Comparison of ENCODE assay signal across 17 cellular contexts in the genomic region with DNA sequence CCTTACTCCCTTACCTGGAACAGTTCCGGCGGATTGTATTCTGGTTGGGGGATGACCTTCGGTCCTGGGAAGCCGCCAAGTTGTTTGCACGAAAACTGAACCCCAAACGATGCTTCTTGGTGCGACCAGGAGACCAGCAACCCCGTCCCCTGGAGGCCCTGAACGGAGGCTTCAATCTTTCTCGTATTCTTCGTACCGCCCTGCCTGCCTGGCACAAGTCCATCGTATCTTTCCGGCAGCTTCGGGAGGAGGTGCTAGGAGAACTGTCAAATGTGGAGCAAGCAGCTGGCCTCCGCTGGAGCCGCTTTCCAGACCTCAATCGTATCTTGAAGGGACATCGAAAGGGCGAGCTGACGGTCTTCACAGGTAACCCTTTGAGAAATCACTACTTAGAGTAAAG. TPM values are rescaled to one million over a fixed set of nuclear protein-coding genes. Genes with fewer than 3 reads are reported as not detected.
A peak's percentile ranks its signal among the peaks of the same experiment; 100 is the strongest.
DNase-seq lines count a peak whose midpoint lies in the region; ATAC-seq and TF ChIP-seq lines count a peak whose summit lies in the region.
"Had no signal": no experiment of that assay in that cellular context is flagged by ENCODE, and none has a peak within 500 bp of the region (broad histone marks: within the 10 kb centered on the region; RNA-seq: fewer than 3 reads in every experiment).

No MANE protein-coding gene starts in this region.

- H4K91ac ChIP-seq in mesenchymal stem cell (ENCODE audit: low read length): no peak overlapping the region

- H3K4me1 ChIP-seq in mesenchymal stem cell (ENCODE audit: control insufficient read depth, insufficient read depth, low read depth, low read length): peaks cover 24% of the 10 kb centered on the region

- 97% methylated on average over 21 of the region's 21 CpGs for WGBS in mesenchymal stem cell

- H3K36me3 ChIP-seq in mesenchymal stem cell (ENCODE audit: control insufficient read depth in 1 of 2, insufficient read depth in 2 of 2, low read depth in 1 of 2, low read length in 2 of 2): peaks cover 56 to 57% of the 10 kb centered on the region in 2 experiments

- H3K4ac ChIP-seq in mesenchymal stem cell (ENCODE audit: low read depth in 1 of 2, low read length in 2 of 2): no peak overlapping the region

- H2AK5ac ChIP-seq in mesenchymal stem cell (ENCODE audit: low read length, severe bottlenecking): no peak overlapping the region

- no peak for TF ChIP-seq CTCF in HFF-Myc (IDR thresholded peaks at IDR 0.05; ENCODE audit: low read depth, low read length, missing control alignments)

- H3K36me3 Mint-ChIP-seq in T-helper 1 cell treated with Interleukin-12 subunit alpha and Interleukin-12 subunit beta and Interleukin-4 antibody, amounts not matched to agents 30 μg/mL and 1 μg/mL, for 36 hours (ENCODE audit: low read depth): peaks cover 28% of the 10 kb centered on the region
- peaks cover 41% of the 10 kb centered on the region for H3K36me3 Mint-ChIP-seq in activated CD8-positive, alpha-beta T cell treated with anti-CD3 and anti-CD28 coated beads, Interleukin-2, amount 10 ng/mL, durations not matched to agents 7 days and 5 days (ENCODE audit: low read depth)
- H3K36me3 Mint-ChIP-seq in T-helper 2 cell treated with Interferon-gamma antibody and Interleukin-4, amounts not matched to agents 5 μg/mL and 100 μg/mL, for 36 hours (ENCODE audit: low read depth): peaks cover 37% of the 10 kb centered on the region
- H3K36me3 Mint-ChIP-seq in effector memory CD8-positive, alpha-beta T cell (ENCODE audit: insufficient read depth): peaks cover 23% of the 10 kb centered on the region

- H2AFZ ChIP-seq in mesenchymal stem cell (ENCODE audit: low read depth, low read length): no peak overlapping the region

- DNase-seq in T-helper 1 cell (no peak), HFF-Myc (ENCODE audit: extremely low read depth, low read depth) (no peak), mesenchymal stem cell (no peak)
- DNase-seq in activated CD8-positive, alpha-beta T cell treated with anti-CD3 and anti-CD28 coated beads, Interleukin-2, amount 10 ng/mL, durations not matched to agents 7 days and 5 days: no peak
- DNase-seq in T-helper 2 cell treated with Interferon-gamma antibody and Interleukin-4, amounts not matched to agents 5 μg/mL and 100 μg/mL, for 36 hours (ENCODE audit: low spot score): no peak
- no peak for DNase-seq in effector memory CD8-positive, alpha-beta T cell
- DNase-seq: 8988T; activated CD4-positive, alpha-beta T cell treated with anti-CD3 and anti-CD28 coated beads, Interleukin-2, amount 10 ng/mL, durations not matched to agents 7 days and 5 days; CD4-positive, alpha-beta T cell; foreskin melanocyte; left lung; NCI-H1436 treated with DMSO at 0.1 percent for 48 hours; stimulated activated naive B cell treated with anti-CD40 and anti-IgM and Interleukin-4, amounts not matched to agents 10 μg/mL and 1 μg/mL and 100 μg/mL, for 72 hours; T-helper 17 cell; upper lobe of left lung had no signal

- H3K14ac ChIP-seq in mesenchymal stem cell (ENCODE audit: low read length in 2 of 2): no peak overlapping the region

- H3K4me2 ChIP-seq in mesenchymal stem cell (ENCODE audit: low read length, poor library complexity, severe bottlenecking): no peak overlapping the region

- no peak overlapping the region for H2BK12ac ChIP-seq in mesenchymal stem cell (ENCODE audit: low read length in 2 of 2)

- H3K27ac Mint-ChIP-seq in T-helper 1 cell treated with Interleukin-12 subunit alpha and Interleukin-12 subunit beta and Interleukin-4 antibody, amounts not matched to agents 30 μg/mL and 1 μg/mL, for 36 hours: no peak overlapping the region
- H3K27ac Mint-ChIP-seq in activated CD8-positive, alpha-beta T cell treated with anti-CD3 and anti-CD28 coated beads, Interleukin-2, amount 10 ng/mL, durations not matched to agents 7 days and 5 days: no peak overlapping the region
- no peak overlapping the region for H3K27ac Mint-ChIP-seq in T-helper 2 cell treated with Interferon-gamma antibody and Interleukin-4, amounts not matched to agents 5 μg/mL and 100 μg/mL, for 36 hours
- H3K27ac Mint-ChIP-seq in effector memory CD8-positive, alpha-beta T cell: no peak overlapping the region
- H3K27ac Mint-ChIP-seq: activated CD4-positive, alpha-beta T cell treated with anti-CD3 and anti-CD28 coated beads, Interleukin-2, amount 10 ng/mL, durations not matched to agents 7 days and 5 days; CD4-positive, alpha-beta T cell; stimulated activated naive B cell treated with anti-CD40 and anti-IgM and Interleukin-4, amounts not matched to agents 10 μg/mL and 1 μg/mL and 100 μg/mL, for 72 hours had no signal

- H3K23ac ChIP-seq in mesenchymal stem cell (ENCODE audit: low read length in 2 of 2): no peak overlapping the region

- H3K4me1 Mint-ChIP-seq in T-helper 1 cell treated with Interleukin-12 subunit alpha and Interleukin-12 subunit beta and Interleukin-4 antibody, amounts not matched to agents 30 μg/mL and 1 μg/mL, for 36 hours (ENCODE audit: low read depth): peaks cover 18% of the 10 kb centered on the region
- H3K4me1 Mint-ChIP-seq in activated CD8-positive, alpha-beta T cell treated with anti-CD3 and anti-CD28 coated beads, Interleukin-2, amount 10 ng/mL, durations not matched to agents 7 days and 5 days (ENCODE audit: low read depth): peaks cover 44% of the 10 kb centered on the region
- peaks cover 20% of the 10 kb centered on the region for H3K4me1 Mint-ChIP-seq in T-helper 2 cell treated with Interferon-gamma antibody and Interleukin-4, amounts not matched to agents 5 μg/mL and 100 μg/mL, for 36 hours (ENCODE audit: low read depth)
- H3K4me1 Mint-ChIP-seq in effector memory CD8-positive, alpha-beta T cell (ENCODE audit: low read depth in 2 of 2): peaks cover 25 to 29% of the 10 kb centered on the region in 2 donors

- ATAC-seq in activated CD8-positive, alpha-beta T cell treated with anti-CD3 and anti-CD28 coated beads, Interleukin-2, amount 10 ng/mL, durations not matched to agents 7 days and 5 days: no peak
- ATAC-seq in GM19023 (IDR thresholded peaks at IDR 0.05; ENCODE audit: unreplicated experiment): no peak
- no peak for ATAC-seq in effector memory CD8-positive, alpha-beta T cell (replicated peaks)
- ATAC-seq: left lung; stimulated activated naive B cell treated with anti-CD40 and anti-IgM and Interleukin-4, amounts not matched to agents 10 μg/mL and 1 μg/mL and 100 μg/mL, for 72 hours; T-helper 17 cell had no signal

- no peak overlapping the region for H3K18ac ChIP-seq in mesenchymal stem cell (ENCODE audit: low read depth in 1 of 2, low read length in 2 of 2)

- H3K27me3 Mint-ChIP-seq in T-helper 1 cell treated with Interleukin-12 subunit alpha and Interleukin-12 subunit beta and Interleukin-4 antibody, amounts not matched to agents 30 μg/mL and 1 μg/mL, for 36 hours (ENCODE audit: low read depth): no peaks in the 10 kb centered on the region
- H3K27me3 Mint-ChIP-seq in activated CD8-positive, alpha-beta T cell treated with anti-CD3 and anti-CD28 coated beads, Interleukin-2, amount 10 ng/mL, durations not matched to agents 7 days and 5 days (ENCODE audit: low read depth): no peaks in the 10 kb centered on the region
- H3K27me3 Mint-ChIP-seq in T-helper 2 cell treated with Interferon-gamma antibody and Interleukin-4, amounts not matched to agents 5 μg/mL and 100 μg/mL, for 36 hours (ENCODE audit: low read depth): no peaks in the 10 kb centered on the region
- H3K27me3 Mint-ChIP-seq in effector memory CD8-positive, alpha-beta T cell: no peaks in the 10 kb centered on the region
- H3K27me3 Mint-ChIP-seq: activated CD4-positive, alpha-beta T cell treated with anti-CD3 and anti-CD28 coated beads, Interleukin-2, amount 10 ng/mL, durations not matched to agents 7 days and 5 days; CD4-positive, alpha-beta T cell; stimulated activated naive B cell treated with anti-CD40 and anti-IgM and Interleukin-4, amounts not matched to agents 10 μg/mL and 1 μg/mL and 100 μg/mL, for 72 hours; T-helper 17 cell had no signal

- H3K4me3 ChIP-seq in HFF-Myc (replicated peaks; ENCODE audit: low read depth, low read length) (peak overlapping the region; percentile 84), mesenchymal stem cell (ENCODE audit: insufficient read depth in 1 of 2, low read depth in 1 of 2, low read length in 2 of 2) (no peak overlapping the region)

- no peak overlapping the region for H2BK5ac ChIP-seq in mesenchymal stem cell (ENCODE audit: low read depth, low read length, poor library complexity, severe bottlenecking)

- no peak overlapping the region for H2BK15ac ChIP-seq in mesenchymal stem cell (ENCODE audit: low read depth, poor library complexity, severe bottlenecking)

- H3K9ac ChIP-seq in mesenchymal stem cell (ENCODE audit: low read length): peak overlapping the region; percentile 33

- peak overlapping the region; percentile 25 for H3K4me3 Mint-ChIP-seq in T-helper 1 cell treated with Interleukin-12 subunit alpha and Interleukin-12 subunit beta and Interleukin-4 antibody, amounts not matched to agents 30 μg/mL and 1 μg/mL, for 36 hours
- peak overlapping the region; percentile 88 for H3K4me3 Mint-ChIP-seq in activated CD8-positive, alpha-beta T cell treated with anti-CD3 and anti-CD28 coated beads, Interleukin-2, amount 10 ng/mL, durations not matched to agents 7 days and 5 days
- H3K4me3 Mint-ChIP-seq in T-helper 2 cell treated with Interferon-gamma antibody and Interleukin-4, amounts not matched to agents 5 μg/mL and 100 μg/mL, for 36 hours: no peak overlapping the region
- no peak overlapping the region for H3K4me3 Mint-ChIP-seq in effector memory CD8-positive, alpha-beta T cell
- H3K4me3 Mint-ChIP-seq: CD4-positive, alpha-beta T cell; T-helper 17 cell had no signal

- peaks cover 41% of the 10 kb centered on the region for H3K79me1 ChIP-seq in mesenchymal stem cell (replicated peaks; ENCODE audit: low read length, poor library complexity, severe bottlenecking)

- no peak overlapping the region for H2BK120ac ChIP-seq in mesenchymal stem cell (ENCODE audit: low read depth, low read length)

- H3K9me3 Mint-ChIP-seq in T-helper 1 cell treated with Interleukin-12 subunit alpha and Interleukin-12 subunit beta and Interleukin-4 antibody, amounts not matched to agents 30 μg/mL and 1 μg/mL, for 36 hours: no peaks in the 10 kb centered on the region
- H3K9me3 Mint-ChIP-seq in activated CD8-positive, alpha-beta T cell treated with anti-CD3 and anti-CD28 coated beads, Interleukin-2, amount 10 ng/mL, durations not matched to agents 7 days and 5 days (ENCODE audit: insufficient read depth): no peaks in the 10 kb centered on the region
- H3K9me3 Mint-ChIP-seq in T-helper 2 cell treated with Interferon-gamma antibody and Interleukin-4, amounts not matched to agents 5 μg/mL and 100 μg/mL, for 36 hours: no peaks in the 10 kb centered on the region
- H3K9me3 Mint-ChIP-seq in effector memory CD8-positive, alpha-beta T cell: no peaks in the 10 kb centered on the region
- H3K9me3 Mint-ChIP-seq: activated CD4-positive, alpha-beta T cell treated with anti-CD3 and anti-CD28 coated beads, Interleukin-2, amount 10 ng/mL, durations not matched to agents 7 days and 5 days; CD4-positive, alpha-beta T cell; stimulated activated naive B cell treated with anti-CD40 and anti-IgM and Interleukin-4, amounts not matched to agents 10 μg/mL and 1 μg/mL and 100 μg/mL, for 72 hours had no signal

- H3K27me3 ChIP-seq in mesenchymal stem cell (ENCODE audit: control insufficient read depth in 1 of 2, insufficient read depth in 1 of 2, low read length in 2 of 2): no peaks in the 10 kb centered on the region
- H3K27me3 ChIP-seq: left lung, upper lobe of left lung had no signal

- no peaks in the 10 kb centered on the region for H3K9me3 ChIP-seq in mesenchymal stem cell (ENCODE audit: control insufficient read depth, low read length)
- H3K9me3 ChIP-seq: left lung, upper lobe of left lung had no signal

- CTCF ChIA-PET in activated CD8-positive, alpha-beta T cell treated with anti-CD3 and anti-CD28 coated beads, Interleukin-2, amount 10 ng/mL, durations not matched to agents 7 days and 5 days (lab: Charles Lee): interaction anchor here (1.4 to 6.0 kb wide), 2 partner anchors 8 to 20 kb away, joined by 4 to 60 read pairs; partner anchors contain the start of gene LZTS2

- H4K8ac ChIP-seq in mesenchymal stem cell (ENCODE audit: low read length): no peak overlapping the region

- no peak overlapping the region for H3K27ac ChIP-seq in mesenchymal stem cell (ENCODE audit: low read length, poor library complexity, severe bottlenecking)
- H3K27ac ChIP-seq: left lung, upper lobe of left lung had no signal

- POLR2A ChIA-PET in activated CD8-positive, alpha-beta T cell treated with anti-CD3 and anti-CD28 coated beads, Interleukin-2, amount 10 ng/mL, durations not matched to agents 7 days and 5 days (lab: Charles Lee): no interaction called here

RNA-seq across cellular contexts. Expression of gene TWNK, which starts 1.7 kb away (rescaled TPM):
- 10 to 100 TPM; 11.8 to 13.3 TPM for total RNA-seq in activated CD8-positive, alpha-beta T cell treated with anti-CD3 and anti-CD28 coated beads, Interleukin-2, amount 10 ng/mL, durations not matched to agents 7 days and 5 days
- polyA plus RNA-seq in mesenchymal stem cell (2013, experiment 1 of 2): 2.6 TPM
- 2.5 TPM for polyA plus RNA-seq in mesenchymal stem cell (2013, experiment 2 of 2)

RNA-seq across cellular contexts. Expression of gene MRPL43, which starts 1.8 kb away (rescaled TPM):
- 10 to 100 TPM; 46.1 to 48.9 TPM for total RNA-seq in activated CD8-positive, alpha-beta T cell treated with anti-CD3 and anti-CD28 coated beads, Interleukin-2, amount 10 ng/mL, durations not matched to agents 7 days and 5 days
- polyA plus RNA-seq in mesenchymal stem cell (2013, experiment 1 of 2): 86.8 TPM
- polyA plus RNA-seq in mesenchymal stem cell (2013, experiment 2 of 2): 86.1 TPM

RNA-seq across cellular contexts. Expression of gene LZTS2, which starts 10.5 kb away (rescaled TPM):
- 10 to 100 TPM; 11.6 to 13.8 TPM for total RNA-seq in activated CD8-positive, alpha-beta T cell treated with anti-CD3 and anti-CD28 coated beads, Interleukin-2, amount 10 ng/mL, durations not matched to agents 7 days and 5 days
- 89.8 TPM for polyA plus RNA-seq in mesenchymal stem cell (2013, experiment 1 of 2)
- 87.3 TPM for polyA plus RNA-seq in mesenchymal stem cell (2013, experiment 2 of 2)

RNA-seq across cellular contexts. Expression of gene SEMA4G, which starts 19.8 kb away (rescaled TPM):
- under 1 TPM; 0.16 to 0.40 TPM for total RNA-seq in activated CD8-positive, alpha-beta T cell treated with anti-CD3 and anti-CD28 coated beads, Interleukin-2, amount 10 ng/mL, durations not matched to agents 7 days and 5 days
- 11.1 TPM for polyA plus RNA-seq in mesenchymal stem cell (2013, experiment 1 of 2)
- 10.9 TPM for polyA plus RNA-seq in mesenchymal stem cell (2013, experiment 2 of 2)

RNA-seq across cellular contexts. Expression of gene PDZD7, which starts 41.8 kb away (rescaled TPM):
- under 1 TPM; 0.47 to 0.50 TPM for total RNA-seq in activated CD8-positive, alpha-beta T cell treated with anti-CD3 and anti-CD28 coated beads, Interleukin-2, amount 10 ng/mL, durations not matched to agents 7 days and 5 days
- polyA plus RNA-seq in mesenchymal stem cell (2013, experiment 1 of 2): 1.3 TPM
- 1.0 TPM for polyA plus RNA-seq in mesenchymal stem cell (2013, experiment 2 of 2)

Comparison
In these comparisons a context has a peak if more than half of its experiments do, and no peak if none do; other contexts are left out.
1. H3K4me3 Mint-ChIP-seq: peak in T-helper 1 cell treated with Interleukin-12 subunit alpha and Interleukin-12 subunit beta and Interleukin-4 antibody, amounts not matched to agents 30 μg/mL and 1 μg/mL, for 36 hours (single experiment) and activated CD8-positive, alpha-beta T cell treated with anti-CD3 and anti-CD28 coated beads, Interleukin-2, amount 10 ng/mL, durations not matched to agents 7 days and 5 days (single experiment); none in T-helper 2 cell treated with Interferon-gamma antibody and Interleukin-4, amounts not matched to agents 5 μg/mL and 100 μg/mL, for 36 hours (single experiment) and effector memory CD8-positive, alpha-beta T cell (0 of 2).